ENCODE assay signal across 11 cellular contexts in genomic region chr19:38243279-38243673, GRCh38. TPM values are rescaled to one million over a fixed set of nuclear protein-coding genes. Genes with fewer than 3 reads are reported as not detected.
DNase-seq lines count a peak whose midpoint lies in the region; ATAC-seq, FAIRE-seq and TF ChIP-seq lines count a peak whose summit lies in the region.
"Had no signal": no experiment of that assay in that cellular context is flagged by ENCODE, and none has a peak within 500 bp of the region (broad histone marks: within the 10 kb centered on the region; RNA-seq: fewer than 3 reads in every experiment).

No MANE protein-coding gene starts in this region.

- H3K27me3 ChIP-seq in IMR-90 (ENCODE audit: control insufficient read depth, insufficient read depth, low read length) (no peaks in the 10 kb centered on the region), mucosa of stomach (ENCODE audit: control insufficient read depth, insufficient read depth, low read length) (no peaks in the 10 kb centered on the region)

- H3K4me2 ChIP-seq in IMR-90 (ENCODE audit: low read depth, low read length), result no peak overlapping the region

- H3K4me3 ChIP-seq in IMR-90 (ENCODE audit: insufficient read depth, low read depth, low read length) (no peak overlapping the region), mucosa of stomach (ENCODE audit: low read length) (no peak overlapping the region)

- 80% methylated on average over 7 of the region's 15 CpGs; no CpG with 5 or more reads in 1 of the 2 experiments for WGBS in IMR-90 (ENCODE audit: extremely low coverage in 2 of 2, insufficient read length in 1 of 2), 2 experiments

- H3K56ac ChIP-seq in IMR-90 (ENCODE audit: extremely low read depth, insufficient read depth, low read length), result no peak overlapping the region

- H3K79me1 ChIP-seq in IMR-90 (ENCODE audit: low read depth in 1 of 2, low read length in 2 of 2), result no peaks in the 10 kb centered on the region

- H3K9me1 ChIP-seq in IMR-90 (ENCODE audit: insufficient read depth, low read length), result no peaks in the 10 kb centered on the region

- no peak overlapping the region for H2BK120ac ChIP-seq in IMR-90 (ENCODE audit: low read depth, low read length)

- H3K36me3 Mint-ChIP-seq in activated naive CD8-positive, alpha-beta T cell treated with anti-CD3 and anti-CD28 coated beads, Interleukin-2, amount 10 ng/mL, durations not matched to agents 7 days and 5 days, result no peaks in the 10 kb centered on the region

- intact Hi-C loops in IMR-90 (cut with micrococcal nuclease), result no loop called here

- no peak overlapping the region for H2AFZ ChIP-seq in IMR-90 (replicated peaks; ENCODE audit: low read length, poor library complexity)

- TF ChIP-seq CTCF in C4-2B (conservative IDR thresholded peaks at IDR 0.05) (no peak), IMR-90 (conservative IDR thresholded peaks at IDR 0.05; ENCODE audit: low read depth, low read length) (no peak)

- POLR2A ChIA-PET in IMR-90 (lab: Charles Lee; ENCODE audit: unreplicated experiment), result no interaction called here
- POLR2A ChIA-PET in activated naive CD8-positive, alpha-beta T cell treated with anti-CD3 and anti-CD28 coated beads, Interleukin-2, amount 10 ng/mL, durations not matched to agents 7 days and 5 days (lab: Charles Lee), result interaction anchor here (0.7 to 0.9 kb wide), 2 partner anchors 31 to 93 kb away, joined by 3 to 4 read pairs; partner anchors contain the start of gene CATSPERG

- TF ChIP-seq RAD21 in IMR-90 (IDR thresholded peaks at IDR 0.05; ENCODE audit: low read length), result no peak

- no peak overlapping the region for H3K4ac ChIP-seq in IMR-90 (ENCODE audit: low read depth, low read length)

- dilution Hi-C loops in IMR-90 (cut with HindIII; ENCODE audit: low sequenced_read_pairs, unreplicated experiment), result no loop called here

- no peak overlapping the region for H3K27ac Mint-ChIP-seq in activated naive CD8-positive, alpha-beta T cell treated with anti-CD3 and anti-CD28 coated beads, Interleukin-2, amount 10 ng/mL, durations not matched to agents 7 days and 5 days

- H3K4me1 ChIP-seq in IMR-90 (ENCODE audit: control insufficient read depth, insufficient read depth, low read length) (peaks cover 6% of the 10 kb centered on the region), mucosa of stomach (ENCODE audit: control insufficient read depth, insufficient read depth, low read length) (peaks cover 5% of the 10 kb centered on the region)

- H2AK9ac ChIP-seq in IMR-90 (replicated peaks; ENCODE audit: low read depth, low read length, poor library complexity), result peak overlapping the region; percentile 9

- H3K4me3 Mint-ChIP-seq in activated naive CD8-positive, alpha-beta T cell treated with anti-CD3 and anti-CD28 coated beads, Interleukin-2, amount 10 ng/mL, durations not matched to agents 7 days and 5 days, result peak overlapping the region; percentile 84

- H4K5ac ChIP-seq in IMR-90 (ENCODE audit: low read depth, low read length), result no peak overlapping the region

- no peak overlapping the region for H2BK5ac ChIP-seq in IMR-90 (ENCODE audit: low read depth, low read length, poor library complexity, severe bottlenecking)

- H2AK5ac ChIP-seq in IMR-90 (ENCODE audit: low read depth, low read length), result no peak overlapping the region

- TF ChIP-seq POLR2A in IMR-90 (IDR thresholded peaks at IDR 0.05; ENCODE audit: low read depth, low read length) (no peak), H54 (IDR thresholded peaks at IDR 0.05; ENCODE audit: low read depth, low read length) (no peak)

- in situ Hi-C loops in IMR-90 (cut with MboI; ENCODE audit: low sequenced_read_pairs), result loop anchor here (25.0 kb wide), 1 partner anchor 394 kb away; the partner anchor contains the start of gene ACTN4

- H3K9ac ChIP-seq in IMR-90 (ENCODE audit: low read depth, low read length), result peak overlapping the region; percentile 51; the same call in 1 of the 2 replicates
- H3K9ac ChIP-seq in mucosa of stomach (ENCODE audit: low read length), result peak overlapping the region; percentile 53

- peaks cover 7% of the 10 kb centered on the region for H3K4me1 Mint-ChIP-seq in activated naive CD8-positive, alpha-beta T cell treated with anti-CD3 and anti-CD28 coated beads, Interleukin-2, amount 10 ng/mL, durations not matched to agents 7 days and 5 days

- H3K27ac ChIP-seq in C4-2B (peak overlapping the region; percentile 32), IMR-90 (ENCODE audit: insufficient read depth, low read length) (no peak overlapping the region)

- H3K36me3 ChIP-seq in IMR-90 (ENCODE audit: control insufficient read depth, insufficient read depth, low read length), result no peaks in the 10 kb centered on the region
- no peaks in the 10 kb centered on the region for H3K36me3 ChIP-seq in mucosa of stomach (ENCODE audit: control insufficient read depth, insufficient read depth, low read length)

- no peaks in the 10 kb centered on the region for H3K9me3 Mint-ChIP-seq in activated naive CD8-positive, alpha-beta T cell treated with anti-CD3 and anti-CD28 coated beads, Interleukin-2, amount 10 ng/mL, durations not matched to agents 7 days and 5 days

- no peak overlapping the region for H3K18ac ChIP-seq in IMR-90 (ENCODE audit: low read depth, low read length)

- no TSS peak for BruUV-seq in IMR-90 (replicated peaks; lab: Mats Ljungman, UMichigan)

- no peak overlapping the region for H4K91ac ChIP-seq in IMR-90 (ENCODE audit: insufficient read depth, low read depth, low read length)

- no peak overlapping the region for H2BK15ac ChIP-seq in IMR-90 (ENCODE audit: low read depth, low read length)

- no peak overlapping the region for H3K14ac ChIP-seq in IMR-90 (replicated peaks; ENCODE audit: low read depth, low read length)

- CTCF ChIA-PET in IMR-90 (lab: Yijun Ruan, JAX), result interaction anchor here (0.7 to 2.0 kb wide), 6 partner anchors 16 to 631 kb away, joined by 3 to 11 read pairs (median 6); partner anchors contain the start of genes CATSPERG and KCNK6

- no peak overlapping the region for H3K23ac ChIP-seq in IMR-90 (ENCODE audit: low read depth, low read length)

- H4K8ac ChIP-seq in IMR-90 (ENCODE audit: low read depth in 2 of 2, low read length in 2 of 2), result peak overlapping the region; percentile 20 to 73; a peak in 2 of 4 replicates

- no peak for DNase-seq in IMR-90
- no peak for DNase-seq in activated naive CD8-positive, alpha-beta T cell treated with anti-CD3 and anti-CD28 coated beads, Interleukin-2, amount 10 ng/mL, durations not matched to agents 7 days and 5 days
- DNase-seq in H54 (ENCODE audit: insufficient read length, low spot score), result no peak
- no peak for DNase-seq in CD1c-positive myeloid dendritic cell (ENCODE audit: extremely low spot score)
- DNase-seq in iPS-NIHi7 (ENCODE audit: extremely low spot score), result no peak
- DNase-seq: GOT3 had no signal

- H3K9me3 ChIP-seq in IMR-90 (ENCODE audit: control insufficient read depth, insufficient read depth, low read length) (no peaks in the 10 kb centered on the region), mucosa of stomach (ENCODE audit: control insufficient read depth, low read length) (no peaks in the 10 kb centered on the region)

- no peaks in the 10 kb centered on the region for H4K20me1 ChIP-seq in IMR-90 (ENCODE audit: insufficient read depth, low read length)

- no peak for FAIRE-seq in H54 (lab: Jason Lieb, UNC)

- H2BK20ac ChIP-seq in IMR-90 (ENCODE audit: low read depth, low read length), result no peak overlapping the region

- peaks cover 6% of the 10 kb centered on the region for H3K27me3 Mint-ChIP-seq in activated naive CD8-positive, alpha-beta T cell treated with anti-CD3 and anti-CD28 coated beads, Interleukin-2, amount 10 ng/mL, durations not matched to agents 7 days and 5 days

- ATAC-seq in IMR-90 (ENCODE audit: low read depth), result no peak
- ATAC-seq in activated naive CD8-positive, alpha-beta T cell treated with anti-CD3 and anti-CD28 coated beads, Interleukin-2, amount 10 ng/mL, durations not matched to agents 7 days and 5 days (ENCODE audit: low read depth), result no peak
- ATAC-seq in HG02798 (IDR thresholded peaks at IDR 0.05; ENCODE audit: poor library complexity, unreplicated experiment), result no peak

TF ChIP-seq in IMR-90, 13 proteins besides CTCF, POLR2A, EP300 and RAD21 (continues in another document):
- TF ChIP-seq FOS (IDR thresholded peaks at IDR 0.05; ENCODE audit: low read depth, low read length), result no peak
- TF ChIP-seq NFE2L2 (IDR thresholded peaks at IDR 0.05; ENCODE audit: low read depth, low read length), result no peak
- TF ChIP-seq, protein P1, sequence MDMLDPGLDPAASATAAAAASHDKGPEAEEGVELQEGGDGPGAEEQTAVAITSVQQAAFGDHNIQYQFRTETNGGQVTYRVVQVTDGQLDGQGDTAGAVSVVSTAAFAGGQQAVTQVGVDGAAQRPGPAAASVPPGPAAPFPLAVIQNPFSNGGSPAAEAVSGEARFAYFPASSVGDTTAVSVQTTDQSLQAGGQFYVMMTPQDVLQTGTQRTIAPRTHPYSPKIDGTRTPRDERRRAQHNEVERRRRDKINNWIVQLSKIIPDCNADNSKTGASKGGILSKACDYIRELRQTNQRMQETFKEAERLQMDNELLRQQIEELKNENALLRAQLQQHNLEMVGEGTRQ (IDR thresholded peaks at IDR 0.05; ENCODE audit: low read depth, low read length), result no peak
- no peak for TF ChIP-seq RFX5 (IDR thresholded peaks at IDR 0.05; ENCODE audit: low read depth, low read length)
- TF ChIP-seq MXI1 (IDR thresholded peaks at IDR 0.05; ENCODE audit: borderline replicate concordance, low read depth, low read length), result no peak
- TF ChIP-seq BHLHE40 (IDR thresholded peaks at IDR 0.05; ENCODE audit: low read depth, low read length), result no peak
- no peak for TF ChIP-seq MAZ (IDR thresholded peaks at IDR 0.05; ENCODE audit: borderline replicate concordance, low read depth, low read length)
- TF ChIP-seq SMC3 (IDR thresholded peaks at IDR 0.05; ENCODE audit: low read depth, low read length), result no peak

RNA-seq across cellular contexts. Expression of gene PPP1R14A, which starts 12.9 kb away (rescaled TPM):
- total RNA-seq in IMR-90 (2012; rRNA removed), result not detected in 2 replicates
- 0.84 and 2.0 TPM in 2 replicates for polyA plus RNA-seq in IMR-90 (2012; rRNA removed)
- polyA plus RNA-seq in IMR-90 (2012; cell fraction: cytosol; rRNA removed), result 5.4 and 10.2 TPM in 2 replicates
- polyA plus RNA-seq in IMR-90 (2012; cell fraction: nucleus; rRNA removed; ENCODE audit: low replicate concordance), result 2.1 and 3.5 TPM in 2 replicates
- total RNA-seq in activated naive CD8-positive, alpha-beta T cell treated with anti-CD3 and anti-CD28 coated beads, Interleukin-2, amount 10 ng/mL, durations not matched to agents 7 days and 5 days, result not detected
- total RNA-seq: M059J, NCI-H460 had no signal

RNA-seq across cellular contexts. Expression of gene DPF1, which starts 19.3 kb away (rescaled TPM):
- 3.2 and 4.2 TPM in 2 replicates for total RNA-seq in IMR-90 (2012; rRNA removed)
- polyA plus RNA-seq in IMR-90 (2012; rRNA removed), result 5.5 and 6.3 TPM in 2 replicates
- polyA plus RNA-seq in IMR-90 (2012; cell fraction: cytosol; rRNA removed), result 3.5 and 3.9 TPM in 2 replicates
- polyA plus RNA-seq in IMR-90 (2012; cell fraction: nucleus; rRNA removed; ENCODE audit: low replicate concordance), result 9.4 and 15.8 TPM in 2 replicates
- under 1 TPM; 0.14 to 0.31 TPM for total RNA-seq in activated naive CD8-positive, alpha-beta T cell treated with anti-CD3 and anti-CD28 coated beads, Interleukin-2, amount 10 ng/mL, durations not matched to agents 7 days and 5 days

RNA-seq across cellular contexts. Expression of gene SPINT2, which starts 21.1 kb away (rescaled TPM):
- total RNA-seq in IMR-90 (2012; rRNA removed), result 0.28 and 0.54 TPM in 2 replicates
- polyA plus RNA-seq in IMR-90 (2012; rRNA removed), result 1.2 and 2.2 TPM in 2 replicates
- polyA plus RNA-seq in IMR-90 (2012; cell fraction: cytosol; rRNA removed), result 1.2 and 1.8 TPM in 2 replicates
- 1.2 and 1.3 TPM in 2 replicates for polyA plus RNA-seq in IMR-90 (2012; cell fraction: nucleus; rRNA removed; ENCODE audit: low replicate concordance)
- total RNA-seq in activated naive CD8-positive, alpha-beta T cell treated with anti-CD3 and anti-CD28 coated beads, Interleukin-2, amount 10 ng/mL, durations not matched to agents 7 days and 5 days, result 10 to 100 TPM; 50.3 to 60.9 TPM

Comparison
In these comparisons a context has a peak if more than half of its experiments do, and no peak if none do; other contexts are left out.
1. RNA of gene SPINT2, which starts 21.1 kb away (total RNA-seq): 50.3 to 60.9 TPM in activated naive CD8-positive, alpha-beta T cell treated with anti-CD3 and anti-CD28 coated beads, Interleukin-2, amount 10 ng/mL, durations not matched to agents 7 days and 5 days; 0.28 to 0.54 TPM in IMR-90; every median in the first group is over 10 times any median in the second.